Comparison of ENCODE assay signal across 1 cellular context in genomic region chr3:58184309-58184981, GRCh38.
TF ChIP-seq lines count a peak whose summit lies in the region.

No MANE protein-coding gene starts in this region.

TF ChIP-seq in K562, 482 proteins besides CTCF, POLR2A, EP300 and RAD21:
- TF ChIP-seq ZC3H4 (CRISPR knock-in tag; IDR thresholded peaks at IDR 0.05; ENCODE audit: borderline replicate concordance) (no peak), TOE1 (IDR thresholded peaks at IDR 0.05; ENCODE audit: borderline replicate concordance) (peak; percentile 76; the same call in 1 of the 2 replicates), TOE1 (CRISPR knock-in tag; IDR thresholded peaks at IDR 0.05; ENCODE audit: borderline replicate concordance, low read depth) (no peak), L3MBTL2 (IDR thresholded peaks at IDR 0.05) (0 out of 2 replicates have a peak, but pooled peaks have one; percentile 25), USF2 (CRISPR knock-in tag; IDR thresholded peaks at IDR 0.05) (peak; percentile 27; the same call in 1 of the 2 replicates), RAD51 (IDR thresholded peaks at IDR 0.05; ENCODE audit: borderline replicate concordance, low read depth) (peak; percentile 28; the same call in 1 of the 2 replicates), ZNF12 (CRISPR knock-in tag; IDR thresholded peaks at IDR 0.05) (peak; percentile 79; the same call in 1 of the 2 replicates), GTF2B (IDR thresholded peaks at IDR 0.05; ENCODE audit: extremely low read depth, insufficient read length) (no peak), E2F6 (IDR thresholded peaks at IDR 0.05; ENCODE audit: borderline replicate concordance in 1 of 2, extremely low read depth in 1 of 2, insufficient read depth in 1 of 2, insufficient read length in 1 of 2, low read depth in 1 of 2, low read length in 1 of 2, poor library complexity in 1 of 2, severe bottlenecking in 1 of 2) (peak in 1 of 2 experiments; percentile 29), NFYB (IDR thresholded peaks at IDR 0.05; ENCODE audit: extremely low read depth, insufficient read length) (peak; percentile 22), HOXB6 (CRISPR knock-in tag; IDR thresholded peaks at IDR 0.05; ENCODE audit: borderline replicate concordance) (no peak), LARP7 (IDR thresholded peaks at IDR 0.05) (no peak), SPI1 (IDR thresholded peaks at IDR 0.05; ENCODE audit: borderline replicate concordance, low read depth, low read length) (0 out of 2 replicates have a peak, but pooled peaks have one; percentile 29)
- TF ChIP-seq, protein P1, sequence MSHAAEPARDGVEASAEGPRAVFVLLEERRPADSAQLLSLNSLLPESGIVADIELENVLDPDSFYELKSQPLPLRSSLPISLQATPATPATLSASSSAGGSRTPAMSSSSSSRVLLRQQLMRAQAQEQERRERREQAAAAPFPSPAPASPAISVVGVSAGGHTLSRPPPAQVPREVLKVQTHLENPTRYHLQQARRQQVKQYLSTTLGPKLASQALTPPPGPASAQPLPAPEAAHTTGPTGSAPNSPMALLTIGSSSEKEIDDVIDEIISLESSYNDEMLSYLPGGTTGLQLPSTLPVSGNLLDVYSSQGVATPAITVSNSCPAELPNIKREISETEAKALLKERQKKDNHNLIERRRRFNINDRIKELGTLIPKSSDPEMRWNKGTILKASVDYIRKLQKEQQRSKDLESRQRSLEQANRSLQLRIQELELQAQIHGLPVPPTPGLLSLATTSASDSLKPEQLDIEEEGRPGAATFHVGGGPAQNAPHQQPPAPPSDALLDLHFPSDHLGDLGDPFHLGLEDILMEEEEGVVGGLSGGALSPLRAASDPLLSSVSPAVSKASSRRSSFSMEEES (CRISPR knock-in tag; IDR thresholded peaks at IDR 0.05) = peak; percentile 87
- TF ChIP-seq, protein P2, sequence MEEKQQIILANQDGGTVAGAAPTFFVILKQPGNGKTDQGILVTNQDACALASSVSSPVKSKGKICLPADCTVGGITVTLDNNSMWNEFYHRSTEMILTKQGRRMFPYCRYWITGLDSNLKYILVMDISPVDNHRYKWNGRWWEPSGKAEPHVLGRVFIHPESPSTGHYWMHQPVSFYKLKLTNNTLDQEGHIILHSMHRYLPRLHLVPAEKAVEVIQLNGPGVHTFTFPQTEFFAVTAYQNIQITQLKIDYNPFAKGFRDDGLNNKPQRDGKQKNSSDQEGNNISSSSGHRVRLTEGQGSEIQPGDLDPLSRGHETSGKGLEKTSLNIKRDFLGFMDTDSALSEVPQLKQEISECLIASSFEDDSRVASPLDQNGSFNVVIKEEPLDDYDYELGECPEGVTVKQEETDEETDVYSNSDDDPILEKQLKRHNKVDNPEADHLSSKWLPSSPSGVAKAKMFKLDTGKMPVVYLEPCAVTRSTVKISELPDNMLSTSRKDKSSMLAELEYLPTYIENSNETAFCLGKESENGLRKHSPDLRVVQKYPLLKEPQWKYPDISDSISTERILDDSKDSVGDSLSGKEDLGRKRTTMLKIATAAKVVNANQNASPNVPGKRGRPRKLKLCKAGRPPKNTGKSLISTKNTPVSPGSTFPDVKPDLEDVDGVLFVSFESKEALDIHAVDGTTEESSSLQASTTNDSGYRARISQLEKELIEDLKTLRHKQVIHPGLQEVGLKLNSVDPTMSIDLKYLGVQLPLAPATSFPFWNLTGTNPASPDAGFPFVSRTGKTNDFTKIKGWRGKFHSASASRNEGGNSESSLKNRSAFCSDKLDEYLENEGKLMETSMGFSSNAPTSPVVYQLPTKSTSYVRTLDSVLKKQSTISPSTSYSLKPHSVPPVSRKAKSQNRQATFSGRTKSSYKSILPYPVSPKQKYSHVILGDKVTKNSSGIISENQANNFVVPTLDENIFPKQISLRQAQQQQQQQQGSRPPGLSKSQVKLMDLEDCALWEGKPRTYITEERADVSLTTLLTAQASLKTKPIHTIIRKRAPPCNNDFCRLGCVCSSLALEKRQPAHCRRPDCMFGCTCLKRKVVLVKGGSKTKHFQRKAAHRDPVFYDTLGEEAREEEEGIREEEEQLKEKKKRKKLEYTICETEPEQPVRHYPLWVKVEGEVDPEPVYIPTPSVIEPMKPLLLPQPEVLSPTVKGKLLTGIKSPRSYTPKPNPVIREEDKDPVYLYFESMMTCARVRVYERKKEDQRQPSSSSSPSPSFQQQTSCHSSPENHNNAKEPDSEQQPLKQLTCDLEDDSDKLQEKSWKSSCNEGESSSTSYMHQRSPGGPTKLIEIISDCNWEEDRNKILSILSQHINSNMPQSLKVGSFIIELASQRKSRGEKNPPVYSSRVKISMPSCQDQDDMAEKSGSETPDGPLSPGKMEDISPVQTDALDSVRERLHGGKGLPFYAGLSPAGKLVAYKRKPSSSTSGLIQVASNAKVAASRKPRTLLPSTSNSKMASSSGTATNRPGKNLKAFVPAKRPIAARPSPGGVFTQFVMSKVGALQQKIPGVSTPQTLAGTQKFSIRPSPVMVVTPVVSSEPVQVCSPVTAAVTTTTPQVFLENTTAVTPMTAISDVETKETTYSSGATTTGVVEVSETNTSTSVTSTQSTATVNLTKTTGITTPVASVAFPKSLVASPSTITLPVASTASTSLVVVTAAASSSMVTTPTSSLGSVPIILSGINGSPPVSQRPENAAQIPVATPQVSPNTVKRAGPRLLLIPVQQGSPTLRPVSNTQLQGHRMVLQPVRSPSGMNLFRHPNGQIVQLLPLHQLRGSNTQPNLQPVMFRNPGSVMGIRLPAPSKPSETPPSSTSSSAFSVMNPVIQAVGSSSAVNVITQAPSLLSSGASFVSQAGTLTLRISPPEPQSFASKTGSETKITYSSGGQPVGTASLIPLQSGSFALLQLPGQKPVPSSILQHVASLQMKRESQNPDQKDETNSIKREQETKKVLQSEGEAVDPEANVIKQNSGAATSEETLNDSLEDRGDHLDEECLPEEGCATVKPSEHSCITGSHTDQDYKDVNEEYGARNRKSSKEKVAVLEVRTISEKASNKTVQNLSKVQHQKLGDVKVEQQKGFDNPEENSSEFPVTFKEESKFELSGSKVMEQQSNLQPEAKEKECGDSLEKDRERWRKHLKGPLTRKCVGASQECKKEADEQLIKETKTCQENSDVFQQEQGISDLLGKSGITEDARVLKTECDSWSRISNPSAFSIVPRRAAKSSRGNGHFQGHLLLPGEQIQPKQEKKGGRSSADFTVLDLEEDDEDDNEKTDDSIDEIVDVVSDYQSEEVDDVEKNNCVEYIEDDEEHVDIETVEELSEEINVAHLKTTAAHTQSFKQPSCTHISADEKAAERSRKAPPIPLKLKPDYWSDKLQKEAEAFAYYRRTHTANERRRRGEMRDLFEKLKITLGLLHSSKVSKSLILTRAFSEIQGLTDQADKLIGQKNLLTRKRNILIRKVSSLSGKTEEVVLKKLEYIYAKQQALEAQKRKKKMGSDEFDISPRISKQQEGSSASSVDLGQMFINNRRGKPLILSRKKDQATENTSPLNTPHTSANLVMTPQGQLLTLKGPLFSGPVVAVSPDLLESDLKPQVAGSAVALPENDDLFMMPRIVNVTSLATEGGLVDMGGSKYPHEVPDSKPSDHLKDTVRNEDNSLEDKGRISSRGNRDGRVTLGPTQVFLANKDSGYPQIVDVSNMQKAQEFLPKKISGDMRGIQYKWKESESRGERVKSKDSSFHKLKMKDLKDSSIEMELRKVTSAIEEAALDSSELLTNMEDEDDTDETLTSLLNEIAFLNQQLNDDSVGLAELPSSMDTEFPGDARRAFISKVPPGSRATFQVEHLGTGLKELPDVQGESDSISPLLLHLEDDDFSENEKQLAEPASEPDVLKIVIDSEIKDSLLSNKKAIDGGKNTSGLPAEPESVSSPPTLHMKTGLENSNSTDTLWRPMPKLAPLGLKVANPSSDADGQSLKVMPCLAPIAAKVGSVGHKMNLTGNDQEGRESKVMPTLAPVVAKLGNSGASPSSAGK (IDR thresholded peaks at IDR 0.05) = peak; percentile 48; the same call in 1 of the 2 replicates
- TF ChIP-seq, protein P3, sequence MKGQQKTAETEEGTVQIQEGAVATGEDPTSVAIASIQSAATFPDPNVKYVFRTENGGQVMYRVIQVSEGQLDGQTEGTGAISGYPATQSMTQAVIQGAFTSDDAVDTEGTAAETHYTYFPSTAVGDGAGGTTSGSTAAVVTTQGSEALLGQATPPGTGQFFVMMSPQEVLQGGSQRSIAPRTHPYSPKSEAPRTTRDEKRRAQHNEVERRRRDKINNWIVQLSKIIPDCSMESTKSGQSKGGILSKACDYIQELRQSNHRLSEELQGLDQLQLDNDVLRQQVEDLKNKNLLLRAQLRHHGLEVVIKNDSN (CRISPR knock-in tag; IDR thresholded peaks at IDR 0.05) = peak; percentile 60
TF ChIP-seq in K562: peak in this region for 11.
